ENCODE assay signal across 9 cellular contexts in genomic region chr12:8078400-8078799, GRCh38. TPM values are rescaled to one million over a fixed set of nuclear protein-coding genes. Genes with fewer than 3 reads are reported as not detected.
A peak's percentile ranks its signal among the peaks of the same experiment; 100 is the strongest.
DNase-seq lines count a peak whose midpoint lies in the region; ATAC-seq and TF ChIP-seq lines count a peak whose summit lies in the region.
"Had no signal": no experiment of that assay in that cellular context is flagged by ENCODE, and none has a peak within 500 bp of the region (broad histone marks: within the 10 kb centered on the region; RNA-seq: fewer than 3 reads in every experiment).

No MANE protein-coding gene starts in this region.

- H3K36me3 ChIP-seq in RWPE2 (ENCODE audit: low read depth) (no peaks in the 10 kb centered on the region), kidney epithelial cell (ENCODE audit: control insufficient read depth, insufficient read depth, low read length) (no peaks in the 10 kb centered on the region), vagina (no peaks in the 10 kb centered on the region), right atrium auricular region (no peaks in the 10 kb centered on the region)
- H3K36me3 ChIP-seq: ovary had no signal

- no peaks in the 10 kb centered on the region for H3K9me3 Mint-ChIP-seq in HFFc6
- H3K9me3 Mint-ChIP-seq in stimulated activated memory B cell treated with anti-CD40 and anti-IgM and Interleukin-4, amounts not matched to agents 10 μg/mL and 1 μg/mL and 100 μg/mL, for 72 hours = no peaks in the 10 kb centered on the region

- no peak overlapping the region for H3K27ac ChIP-seq in C4-2B
- H3K27ac ChIP-seq in RWPE2 (ENCODE audit: poor library complexity, severe bottlenecking) = no peak overlapping the region
- no peak overlapping the region for H3K27ac ChIP-seq in vagina
- no peak overlapping the region for H3K27ac ChIP-seq in right atrium auricular region
- H3K27ac ChIP-seq: ovary had no signal

- H3K27me3 ChIP-seq in RWPE2 (ENCODE audit: insufficient read depth, poor library complexity, severe bottlenecking) (no peaks in the 10 kb centered on the region), kidney epithelial cell (ENCODE audit: control insufficient read depth, insufficient read depth, low read length) (no peaks in the 10 kb centered on the region), vagina (no peaks in the 10 kb centered on the region), right atrium auricular region (no peaks in the 10 kb centered on the region)
- H3K27me3 ChIP-seq: ovary had no signal

- peak; percentile 36 for TF ChIP-seq CTCF in C4-2B (conservative IDR thresholded peaks at IDR 0.05)
- TF ChIP-seq CTCF in HFFc6 (IDR thresholded peaks at IDR 0.05) = peak; percentile 79
- TF ChIP-seq CTCF in RWPE2 (IDR thresholded peaks at IDR 0.05; ENCODE audit: poor library complexity, severe bottlenecking) = peak; percentile 52
- TF ChIP-seq CTCF in kidney epithelial cell (IDR thresholded peaks at IDR 0.05; ENCODE audit: insufficient read depth, low read length, poor library complexity, severe bottlenecking) = peak; percentile 56
- TF ChIP-seq CTCF in vagina (IDR thresholded peaks at IDR 0.05) = peak in 1 of 3 experiments; percentile 13
- peak in 1 of 2 donors; percentile 33 for TF ChIP-seq CTCF in right atrium auricular region (IDR thresholded peaks at IDR 0.05)

- peaks cover 51% of the 10 kb centered on the region for H3K4me1 Mint-ChIP-seq in HFFc6 (ENCODE audit: low read depth)
- H3K4me1 Mint-ChIP-seq in stimulated activated memory B cell treated with anti-CD40 and anti-IgM and Interleukin-4, amounts not matched to agents 10 μg/mL and 1 μg/mL and 100 μg/mL, for 72 hours = peaks cover 26% of the 10 kb centered on the region

- no peak; the same call in 2 of the 3 replicates for ATAC-seq in RWPE2 (ENCODE audit: low read depth)
- ATAC-seq in stimulated activated memory B cell treated with anti-CD40 and anti-IgM and Interleukin-4, amounts not matched to agents 10 μg/mL and 1 μg/mL and 100 μg/mL, for 72 hours = no peak

- H3K9me3 ChIP-seq in RWPE2 (ENCODE audit: severe bottlenecking) (no peaks in the 10 kb centered on the region), vagina (no peaks in the 10 kb centered on the region), right atrium auricular region (no peaks in the 10 kb centered on the region)
- H3K9me3 ChIP-seq: ovary had no signal

- peaks cover 4% of the 10 kb centered on the region for H3K27me3 Mint-ChIP-seq in HFFc6 (ENCODE audit: insufficient read depth)
- H3K27me3 Mint-ChIP-seq in stimulated activated memory B cell treated with anti-CD40 and anti-IgM and Interleukin-4, amounts not matched to agents 10 μg/mL and 1 μg/mL and 100 μg/mL, for 72 hours = peaks cover 1% of the 10 kb centered on the region

- intact Hi-C loops in vagina (cut with DNase I) = no loop called here

- no peaks in the 10 kb centered on the region for H3K36me3 Mint-ChIP-seq in HFFc6 (ENCODE audit: low read depth)
- H3K36me3 Mint-ChIP-seq in stimulated activated memory B cell treated with anti-CD40 and anti-IgM and Interleukin-4, amounts not matched to agents 10 μg/mL and 1 μg/mL and 100 μg/mL, for 72 hours = no peaks in the 10 kb centered on the region

- H3K4me3 ChIP-seq in RWPE2 (ENCODE audit: severe bottlenecking) = no peak overlapping the region
- no peak overlapping the region for H3K4me3 ChIP-seq in kidney epithelial cell (ENCODE audit: low read depth, low read length)
- no peak overlapping the region for H3K4me3 ChIP-seq in vagina
- no peak overlapping the region for H3K4me3 ChIP-seq in right atrium auricular region
- H3K4me3 ChIP-seq: ovary had no signal

- H3K27ac Mint-ChIP-seq in HFFc6 = peak overlapping the region; percentile 59
- H3K27ac Mint-ChIP-seq in stimulated activated memory B cell treated with anti-CD40 and anti-IgM and Interleukin-4, amounts not matched to agents 10 μg/mL and 1 μg/mL and 100 μg/mL, for 72 hours = peak overlapping the region; percentile 61

- H3K4me1 ChIP-seq in RWPE2 (ENCODE audit: insufficient read depth, poor library complexity, severe bottlenecking) (peaks cover 3% of the 10 kb centered on the region), vagina (peaks cover 19% of the 10 kb centered on the region), right atrium auricular region (peaks cover 0 to 17% of the 10 kb centered on the region in 2 donors)

- DNase-seq in HFFc6 = peak; percentile 72
- no peak for DNase-seq in RWPE2 (ENCODE audit: low spot score)
- peak; percentile 21 for DNase-seq in activated naive CD8-positive, alpha-beta T cell treated with anti-CD3 and anti-CD28 coated beads, Interleukin-2, amount 50 U/mL, for 16 hours (ENCODE audit: low read depth, low spot score)
- no peak for DNase-seq in kidney epithelial cell (ENCODE audit: low read depth)
- no peak for DNase-seq in vagina (ENCODE audit: extremely low spot score in 2 of 2)
- DNase-seq in right atrium auricular region (ENCODE audit: low spot score) = no peak

- H3K4me3 Mint-ChIP-seq in HFFc6 = no peak overlapping the region
- H3K4me3 Mint-ChIP-seq in stimulated activated memory B cell treated with anti-CD40 and anti-IgM and Interleukin-4, amounts not matched to agents 10 μg/mL and 1 μg/mL and 100 μg/mL, for 72 hours = no peak overlapping the region

- TF ChIP-seq POLR2A in vagina (IDR thresholded peaks at IDR 0.05) = no peak

RNA-seq across cellular contexts. Expression of gene NECAP1, which starts 3.7 kb away (rescaled TPM):
- total RNA-seq in HFFc6 (2021; fragmentation: NEBNext Ultra II Directional; extraction: Animal tissue kit (Norgen Biotek cat#: 25700)) = 10 to 100 TPM; 41.1 to 48.9 (median 45.0) TPM
- total RNA-seq in kidney epithelial cell (22.1 and 32.6 TPM in 2 replicates), vagina (48.1 TPM), right atrium auricular region (10 to 100 TPM; 25.4 to 37.9 TPM)

RNA-seq across cellular contexts. Expression of gene C3AR1, which starts 12.2 kb away (rescaled TPM):
- total RNA-seq in HFFc6 (2021; fragmentation: NEBNext Ultra II Directional; extraction: Animal tissue kit (Norgen Biotek cat#: 25700)) = under 1 TPM; 0.38 to 0.85 (median 0.62) TPM
- total RNA-seq in kidney epithelial cell (0.04 and 0.41 TPM in 2 replicates), vagina (6.4 TPM), right atrium auricular region (10 to 100 TPM in 1 of 2 donors, 1 to 10 TPM in 1; 3.4 to 10.6 TPM)

RNA-seq across cellular contexts. Expression of gene CLEC4A, which starts 45.0 kb away (rescaled TPM):
- under 1 TPM in 5 of 6 experiments, not detected in 1; 0.23 to 0.38 (median 0.34) TPM for total RNA-seq in HFFc6 (2021; fragmentation: NEBNext Ultra II Directional; extraction: Animal tissue kit (Norgen Biotek cat#: 25700))
- total RNA-seq in kidney epithelial cell = 0.50 and 0.62 TPM in 2 replicates
- total RNA-seq in vagina = 2.2 TPM
- under 1 TPM in 1 of 2 donors, not detected in 1; 0.67 TPM for total RNA-seq in right atrium auricular region

RNA-seq across cellular contexts. Expression of gene FOXJ2, which starts 45.9 kb away (rescaled TPM):
- 10 to 100 TPM; 15.3 to 17.5 (median 15.9) TPM for total RNA-seq in HFFc6 (2021; fragmentation: NEBNext Ultra II Directional; extraction: Animal tissue kit (Norgen Biotek cat#: 25700))
- 14.8 and 15.3 TPM in 2 replicates for total RNA-seq in kidney epithelial cell
- total RNA-seq in vagina = 24.8 TPM
- total RNA-seq in right atrium auricular region = 10 to 100 TPM; 19.9 to 22.1 TPM

Comparison
In these comparisons a context has a peak if more than half of its experiments do, and no peak if none do; other contexts are left out.
1. DNase-seq: peak in HFFc6 (single experiment) and activated naive CD8-positive, alpha-beta T cell treated with anti-CD3 and anti-CD28 coated beads, Interleukin-2, amount 50 U/mL, for 16 hours (single experiment); none in RWPE2 (single experiment), kidney epithelial cell (single experiment), vagina (0 of 2) and right atrium auricular region (single experiment).